In the genomic region with DNA sequence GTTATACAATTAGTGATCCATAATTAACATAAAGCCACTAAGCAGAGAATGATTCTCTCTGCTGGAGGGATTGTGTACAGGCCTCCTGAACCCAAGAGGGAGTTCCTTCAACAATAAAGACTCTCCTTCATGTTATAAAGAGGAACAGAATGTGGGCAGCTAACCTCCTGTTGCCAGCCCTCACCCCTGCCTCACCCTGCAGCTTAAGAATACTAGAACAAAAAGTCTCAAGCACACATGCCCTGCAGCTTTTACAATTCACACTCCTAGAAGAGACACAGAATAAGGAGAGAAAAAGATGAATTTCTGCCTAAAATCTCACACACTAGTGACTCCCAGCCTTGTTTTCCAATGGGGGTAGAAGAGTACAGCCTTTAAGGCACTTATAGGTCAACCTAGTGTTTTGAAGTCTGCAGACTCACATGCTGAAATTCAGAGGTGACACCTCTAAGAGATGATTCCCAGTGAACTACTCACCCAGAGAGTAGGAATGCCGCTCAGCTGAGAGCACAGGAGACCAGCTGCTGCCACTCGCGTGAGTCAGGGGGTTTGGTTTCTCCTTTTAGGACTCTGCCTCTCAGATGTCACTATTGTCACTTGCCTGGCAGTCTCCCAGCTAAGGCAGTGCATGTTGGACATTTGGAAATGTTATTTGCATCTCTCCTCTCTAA, we compare ENCODE assay signal across 20 cellular contexts. TPM values are rescaled to one million over a fixed set of nuclear protein-coding genes. Genes with fewer than 3 reads are reported as not detected.
DNase-seq lines count a peak whose midpoint lies in the region; ATAC-seq and TF ChIP-seq lines count a peak whose summit lies in the region.
"Had no signal": no experiment of that assay in that cellular context is flagged by ENCODE, and none has a peak within 500 bp of the region (broad histone marks: within the 10 kb centered on the region; RNA-seq: fewer than 3 reads in every experiment).

No MANE protein-coding gene starts in this region.

- peak overlapping the region; percentile 57 for H3K27ac Mint-ChIP-seq in activated T-helper 1 cell treated with anti-CD3 and anti-CD28 coated beads, Interleukin-12 subunit alpha, Interleukin-12 subunit beta, Interleukin-2, Interleukin-4 antibody, amounts not matched to agents 30 ng/mL and 10 ng/mL and 1 ng/mL, durations not matched to agents 14 hours and 24 hours and 36 hours
- H3K27ac Mint-ChIP-seq: activated CD4-positive, alpha-beta T cell treated with anti-CD3 and anti-CD28 coated beads for 36 hours had no signal

- no peaks in the 10 kb centered on the region for H4K20me1 ChIP-seq in IMR-90 (ENCODE audit: insufficient read depth, low read length)

- H3K27ac ChIP-seq in IMR-90 (ENCODE audit: insufficient read depth, low read length) (no peak overlapping the region), mesendoderm (ENCODE audit: low read depth, low read length) (peak overlapping the region; percentile 33), brain microvascular endothelial cell (no peak overlapping the region)
- H3K27ac ChIP-seq: heart right ventricle, parathyroid adenoma, thyroid gland had no signal

- H4K91ac ChIP-seq in IMR-90 (ENCODE audit: insufficient read depth, low read depth, low read length), result no peak overlapping the region

- no peak for TF ChIP-seq RAD21 in IMR-90 (IDR thresholded peaks at IDR 0.05; ENCODE audit: low read length)

- CTCF ChIA-PET in IMR-90 (lab: Yijun Ruan, JAX), result no interaction called here

- no peaks in the 10 kb centered on the region; the same call in 1 of the 2 replicates for H3K27me3 ChIP-seq in IMR-90 (ENCODE audit: control insufficient read depth, insufficient read depth, low read length)
- H3K27me3 ChIP-seq in mesendoderm (ENCODE audit: insufficient read depth, low read length, poor library complexity), result no peaks in the 10 kb centered on the region
- H3K27me3 ChIP-seq in brain microvascular endothelial cell (replicated peaks), result no peaks in the 10 kb centered on the region
- H3K27me3 ChIP-seq: thyroid gland had no signal

- no peak overlapping the region for H3K4me2 ChIP-seq in IMR-90 (ENCODE audit: low read depth, low read length)
- H3K4me2 ChIP-seq in mesendoderm (ENCODE audit: low read length), result no peak overlapping the region
- H3K4me2 ChIP-seq: SK-N-SH had no signal

- ATAC-seq in IMR-90 (ENCODE audit: low read depth) (peak; percentile 79), GM19328 (IDR thresholded peaks at IDR 0.05; ENCODE audit: unreplicated experiment) (no peak)
- ATAC-seq: activated CD4-positive, alpha-beta T cell treated with anti-CD3 and anti-CD28 coated beads for 36 hours; heart right ventricle had no signal

- no peak overlapping the region for H3K23ac ChIP-seq in IMR-90 (ENCODE audit: low read depth, low read length)
- H3K23ac ChIP-seq in mesendoderm (ENCODE audit: low read length), result no peak overlapping the region

- in situ Hi-C loops in IMR-90 (cut with MboI; ENCODE audit: low sequenced_read_pairs) (no loop called here), brain microvascular endothelial cell (cut with HindIII; ENCODE audit: low pct_ligation_motif_present, low sequenced_read_pairs) (no loop called here)

- H2AK5ac ChIP-seq in IMR-90 (ENCODE audit: low read depth, low read length) (no peak overlapping the region), mesendoderm (ENCODE audit: low read length) (no peak overlapping the region)

- POLR2A ChIA-PET in IMR-90 (lab: Charles Lee; ENCODE audit: unreplicated experiment), result no interaction called here

- no peaks in the 10 kb centered on the region for H3K36me3 ChIP-seq in IMR-90 (ENCODE audit: control insufficient read depth, insufficient read depth, low read length)
- H3K36me3 ChIP-seq in mesendoderm (ENCODE audit: control insufficient read depth, insufficient read depth, low read length), result no peaks in the 10 kb centered on the region
- no peaks in the 10 kb centered on the region for H3K36me3 ChIP-seq in brain microvascular endothelial cell (replicated peaks)
- H3K36me3 ChIP-seq: heart right ventricle, thyroid gland had no signal

- no peaks in the 10 kb centered on the region for H3K9me3 ChIP-seq in IMR-90 (ENCODE audit: control insufficient read depth, insufficient read depth, low read length)
- H3K9me3 ChIP-seq: SK-N-SH, thyroid gland had no signal

- TF ChIP-seq POLR2A in IMR-90 (IDR thresholded peaks at IDR 0.05; ENCODE audit: low read depth, low read length), result no peak

- H2AFZ ChIP-seq in IMR-90 (replicated peaks; ENCODE audit: low read length, poor library complexity), result no peak overlapping the region
- H2AFZ ChIP-seq: parathyroid adenoma had no signal

- H3K4me1 ChIP-seq in IMR-90 (ENCODE audit: control insufficient read depth, insufficient read depth, low read length) (no peaks in the 10 kb centered on the region), mesendoderm (ENCODE audit: control insufficient read depth, low read depth, low read length) (peaks cover 4% of the 10 kb centered on the region)
- H3K4me1 ChIP-seq: parathyroid adenoma, thyroid gland had no signal

- H2BK120ac ChIP-seq in IMR-90 (ENCODE audit: low read depth, low read length) (no peak overlapping the region), mesendoderm (ENCODE audit: low read depth, low read length) (no peak overlapping the region)

- H3K14ac ChIP-seq in IMR-90 (replicated peaks; ENCODE audit: low read depth, low read length), result no peak overlapping the region

- peaks cover 61% of the 10 kb centered on the region for H3K4me1 Mint-ChIP-seq in activated T-helper 1 cell treated with anti-CD3 and anti-CD28 coated beads, Interleukin-12 subunit alpha, Interleukin-12 subunit beta, Interleukin-2, Interleukin-4 antibody, amounts not matched to agents 30 ng/mL and 10 ng/mL and 1 ng/mL, durations not matched to agents 14 hours and 24 hours and 36 hours (ENCODE audit: low read depth)

- TF ChIP-seq CTCF in IMR-90 (conservative IDR thresholded peaks at IDR 0.05; ENCODE audit: low read depth, low read length), result no peak
- TF ChIP-seq CTCF in brain microvascular endothelial cell (IDR thresholded peaks at IDR 0.05; ENCODE audit: low read depth, low read length, missing control alignments), result no peak

- intact Hi-C loops in IMR-90 (cut with micrococcal nuclease), result no loop called here
- intact Hi-C loops in activated T-helper 1 cell treated with anti-CD3 and anti-CD28 coated beads, Interleukin-12 subunit alpha, Interleukin-12 subunit beta, Interleukin-2, Interleukin-4 antibody, amounts not matched to agents 30 ng/mL and 10 ng/mL and 1 ng/mL, durations not matched to agents 14 hours and 24 hours and 36 hours (cut with micrococcal nuclease), result no loop called here

- no peak overlapping the region for H2BK20ac ChIP-seq in IMR-90 (ENCODE audit: low read depth, low read length)

- dilution Hi-C loops in IMR-90 (cut with HindIII; ENCODE audit: low sequenced_read_pairs, unreplicated experiment), result no loop called here

- H2BK15ac ChIP-seq in IMR-90 (ENCODE audit: low read depth, low read length), result no peak overlapping the region
- H2BK15ac ChIP-seq in mesendoderm (replicated peaks; ENCODE audit: low read depth), result no peak overlapping the region

- peak overlapping the region; percentile 47 for H3K4me3 Mint-ChIP-seq in activated T-helper 1 cell treated with anti-CD3 and anti-CD28 coated beads, Interleukin-12 subunit alpha, Interleukin-12 subunit beta, Interleukin-2, Interleukin-4 antibody, amounts not matched to agents 30 ng/mL and 10 ng/mL and 1 ng/mL, durations not matched to agents 14 hours and 24 hours and 36 hours
- H3K4me3 Mint-ChIP-seq: activated CD4-positive, alpha-beta T cell treated with anti-CD3 and anti-CD28 coated beads for 36 hours had no signal

- H2BK5ac ChIP-seq in IMR-90 (ENCODE audit: low read depth, low read length, poor library complexity, severe bottlenecking) (no peak overlapping the region), mesendoderm (ENCODE audit: low read length) (peak overlapping the region; percentile 51)

- no TSS peak for BruUV-seq in IMR-90 (replicated peaks; lab: Mats Ljungman, UMichigan)

- no peaks in the 10 kb centered on the region for H3K27me3 Mint-ChIP-seq in activated T-helper 1 cell treated with anti-CD3 and anti-CD28 coated beads, Interleukin-12 subunit alpha, Interleukin-12 subunit beta, Interleukin-2, Interleukin-4 antibody, amounts not matched to agents 30 ng/mL and 10 ng/mL and 1 ng/mL, durations not matched to agents 14 hours and 24 hours and 36 hours (ENCODE audit: insufficient read depth)

- H3K18ac ChIP-seq in IMR-90 (ENCODE audit: low read depth, low read length) (no peak overlapping the region; the same call in 1 of the 2 replicates), mesendoderm (ENCODE audit: low read length) (no peak overlapping the region)

- H3K9me3 Mint-ChIP-seq in activated T-helper 1 cell treated with anti-CD3 and anti-CD28 coated beads, Interleukin-12 subunit alpha, Interleukin-12 subunit beta, Interleukin-2, Interleukin-4 antibody, amounts not matched to agents 30 ng/mL and 10 ng/mL and 1 ng/mL, durations not matched to agents 14 hours and 24 hours and 36 hours, result peaks cover 17% of the 10 kb centered on the region

- H3K79me2 ChIP-seq in mesendoderm (ENCODE audit: control insufficient read depth, insufficient read depth, low read length), result no peaks in the 10 kb centered on the region
- H3K79me2 ChIP-seq: parathyroid adenoma had no signal

- H4K5ac ChIP-seq in IMR-90 (ENCODE audit: low read depth, low read length) (no peak overlapping the region), mesendoderm (ENCODE audit: low read length) (no peak overlapping the region)

- H3K9ac ChIP-seq in IMR-90 (ENCODE audit: low read depth, low read length) (no peak overlapping the region), mesendoderm (ENCODE audit: low read length) (no peak overlapping the region)
- H3K9ac ChIP-seq: parathyroid adenoma, SK-N-SH had no signal

- H3K79me1 ChIP-seq in IMR-90 (ENCODE audit: low read depth in 1 of 2, low read length in 2 of 2) (no peaks in the 10 kb centered on the region), mesendoderm (ENCODE audit: low read length) (no peaks in the 10 kb centered on the region)

- H3K4me3 ChIP-seq in IMR-90 (ENCODE audit: insufficient read depth, low read depth, low read length), result no peak overlapping the region
- no peak overlapping the region for H3K4me3 ChIP-seq in mesendoderm (ENCODE audit: low read length)
- no peak overlapping the region for H3K4me3 ChIP-seq in brain microvascular endothelial cell (ENCODE audit: low read depth, low read length)
- H3K4me3 ChIP-seq: heart right ventricle, lung, thyroid gland had no signal

- peak; percentile 42 for DNase-seq in EH (ENCODE audit: low read depth)
- peak; percentile 42 for DNase-seq in IMR-90
- DNase-seq in activated T-helper 1 cell treated with anti-CD3 and anti-CD28 coated beads, Interleukin-12 subunit alpha, Interleukin-12 subunit beta, Interleukin-2, Interleukin-4 antibody, amounts not matched to agents 30 ng/mL and 10 ng/mL and 1 ng/mL, durations not matched to agents 14 hours and 24 hours and 36 hours (ENCODE audit: low spot score), result no peak
- peak; percentile 42 for DNase-seq in mesendoderm
- no peak for DNase-seq in brain microvascular endothelial cell
- no peak for DNase-seq in NCI-H2171 treated with DMSO at 0.1 percent for 48 hours (lab: John Stamatoyannopoulos, UW)
- DNase-seq: activated CD4-positive, alpha-beta T cell treated with anti-CD3 and anti-CD28 coated beads for 36 hours; activated naive CD4-positive, alpha-beta T cell; AML-193; heart right ventricle; immature natural killer cell; NCI-H226; SK-N-SH; stimulated activated CD4-positive, alpha-beta T cell treated with anti-CD3 and anti-CD28 coated beads, Interleukin-1b, Interleukin-23, amount 100 ng/mL, for 48 hours; stimulated activated naive CD4-positive, alpha-beta T cell; thyroid gland had no signal

- H3K56ac ChIP-seq in IMR-90 (ENCODE audit: extremely low read depth, insufficient read depth, low read length) (no peak overlapping the region), mesendoderm (ENCODE audit: low read length) (peak overlapping the region; percentile 18)

- WGBS in IMR-90 (ENCODE audit: extremely low coverage in 2 of 2, insufficient read length in 1 of 2), 2 experiments, result no CpG with 5 or more reads among the region's 3 CpGs
- WGBS in mesendoderm (ENCODE audit: extremely low coverage, insufficient coverage, low lambda C conversion rate), result no CpG with 5 or more reads among the region's 3 CpGs

- H3K9me1 ChIP-seq in IMR-90 (ENCODE audit: insufficient read depth, low read length), result no peaks in the 10 kb centered on the region

- H3K4ac ChIP-seq in IMR-90 (ENCODE audit: low read depth, low read length) (no peak overlapping the region), mesendoderm (ENCODE audit: low read depth, low read length) (no peak overlapping the region)

- H2AK9ac ChIP-seq in IMR-90 (replicated peaks; ENCODE audit: low read depth, low read length, poor library complexity), result no peak overlapping the region

- peaks cover 17% of the 10 kb centered on the region for H3K36me3 Mint-ChIP-seq in activated T-helper 1 cell treated with anti-CD3 and anti-CD28 coated beads, Interleukin-12 subunit alpha, Interleukin-12 subunit beta, Interleukin-2, Interleukin-4 antibody, amounts not matched to agents 30 ng/mL and 10 ng/mL and 1 ng/mL, durations not matched to agents 14 hours and 24 hours and 36 hours (ENCODE audit: low read depth)
- H3K36me3 Mint-ChIP-seq: immature natural killer cell had no signal

- H4K8ac ChIP-seq in IMR-90 (ENCODE audit: low read depth in 2 of 2, low read length in 2 of 2) (no peak overlapping the region), mesendoderm (ENCODE audit: low read depth, low read length) (no peak overlapping the region)

RNA-seq across cellular contexts. Expression of a gene that starts 32.5 kb away (rescaled TPM):
- under 0.01 TPM in 2 replicates for total RNA-seq in IMR-90 (2012; rRNA removed)
- polyA plus RNA-seq in IMR-90 (2012; rRNA removed), result 0.14 TPM in 1 of 2 replicates, not detected in the other
- 0.01 TPM in 1 of 2 replicates, not detected in the other for polyA plus RNA-seq in IMR-90 (2012; cell fraction: cytosol; rRNA removed)
- polyA plus RNA-seq in IMR-90 (2012; cell fraction: nucleus; rRNA removed; ENCODE audit: low replicate concordance), result 0.02 and 0.21 TPM in 2 replicates
- 3.9 and 4.8 TPM in 2 replicates for total RNA-seq in activated T-helper 1 cell treated with anti-CD3 and anti-CD28 coated beads, Interleukin-12 subunit alpha, Interleukin-12 subunit beta, Interleukin-2, Interleukin-4 antibody, amounts not matched to agents 30 ng/mL and 10 ng/mL and 1 ng/mL, durations not matched to agents 14 hours and 24 hours and 36 hours
- polyA plus RNA-seq in mesendoderm (2013, experiment 1 of 2), result 0.06 TPM
- 0.03 TPM for polyA plus RNA-seq in mesendoderm (2013, experiment 2 of 2)
- total RNA-seq: RPMI7951 had no signal
- polyA plus RNA-seq: SK-N-SH had no signal

Comparison
In these comparisons a context has a peak if more than half of its experiments do, and no peak if none do; other contexts are left out.
1. DNase-seq: peak in EH (single experiment), IMR-90 (single experiment) and mesendoderm (single experiment); none in activated T-helper 1 cell treated with anti-CD3 and anti-CD28 coated beads, Interleukin-12 subunit alpha, Interleukin-12 subunit beta, Interleukin-2, Interleukin-4 antibody, amounts not matched to agents 30 ng/mL and 10 ng/mL and 1 ng/mL, durations not matched to agents 14 hours and 24 hours and 36 hours (single experiment), brain microvascular endothelial cell (single experiment) and NCI-H2171 treated with DMSO at 0.1 percent for 48 hours (single experiment).